ENCODE assay signal across 22 cellular contexts in the genomic region with DNA sequence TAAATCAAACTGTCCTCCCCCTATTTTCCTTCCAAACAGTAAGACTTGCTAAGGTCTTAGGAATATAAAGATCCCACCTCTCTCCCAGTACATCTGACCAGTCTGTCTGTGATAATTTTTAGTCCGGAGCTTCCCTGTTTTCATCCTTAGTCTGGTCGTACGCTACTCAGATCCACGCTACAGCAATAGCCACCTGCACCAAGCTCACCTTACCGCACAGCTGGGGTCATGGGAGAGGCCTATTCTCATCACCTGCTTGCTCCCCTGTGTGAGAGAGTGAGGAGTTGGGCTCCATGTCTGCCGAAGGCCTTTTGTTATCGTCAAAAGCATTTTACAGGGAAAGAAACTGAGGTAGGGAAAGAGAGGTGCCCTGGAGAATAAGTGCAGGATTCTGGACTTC. TPM values are rescaled to one million over a fixed set of nuclear protein-coding genes. Genes with fewer than 3 reads are reported as not detected.
"Had no signal": no experiment of that assay in that cellular context is flagged by ENCODE, and none has a peak within 500 bp of the region (broad histone marks: within the 10 kb centered on the region; RNA-seq: fewer than 3 reads in every experiment).

No MANE protein-coding gene starts in this region.

- H3K4me1 ChIP-seq: prostate gland had no signal

- H3K9me3 ChIP-seq: adrenal gland, esophagus muscularis mucosa, mucosa of descending colon, prostate gland had no signal

- ATAC-seq: activated naive CD4-positive, alpha-beta T cell treated with anti-CD3 and anti-CD28 coated beads, Interleukin-2, amount 50 U/mL, for 72 hours; mucosa of descending colon; right cardiac atrium had no signal

- H3K27ac ChIP-seq: adrenal gland, esophagus muscularis mucosa, hepatocyte, prostate gland, skin epidermis had no signal

- H3K27me3 ChIP-seq: adrenal gland, hepatocyte had no signal

- H3K4me3 ChIP-seq: adrenal gland, esophagus muscularis mucosa, hepatocyte, mucosa of descending colon, prostate gland, skin epidermis had no signal

- H3K36me3 ChIP-seq: adrenal gland, esophagus muscularis mucosa, prostate gland had no signal

- DNase-seq: activated CD4-positive, alpha-beta T cell treated with anti-CD3 and anti-CD28 coated beads, Interleukin-2, amount 10 ng/mL, durations not matched to agents 7 days and 5 days; activated gamma-delta T cell treated with Interleukin-2 at 50 U/mL for 16 hours; dermis blood vessel endothelial cell; effector memory CD4-positive, alpha-beta T cell; mucosa of descending colon; naive B cell; right cardiac atrium; stimulated activated CD4-positive, alpha-beta T cell treated with anti-CD3 and anti-CD28 coated beads, Interleukin-15, amount 100 ng/mL, for 24 hours; stimulated activated CD4-positive, alpha-beta T cell treated with anti-CD3 and anti-CD28 coated beads, Interleukin-2, amount 100 ng/mL, for 48 hours; T1000 had no signal

RNA-seq across cellular contexts. Expression of a gene that starts 16.7 kb away (rescaled TPM):
- total RNA-seq: activated CD4-positive, alpha-beta T cell treated with anti-CD3 and anti-CD28 coated beads, Interleukin-2, amount 10 ng/mL, durations not matched to agents 7 days and 5 days; activated T-helper 1 cell treated with anti-CD3 and anti-CD28 coated beads, Interleukin-12 subunit alpha, Interleukin-12 subunit beta, Interleukin-2, Interleukin-4 antibody, amounts not matched to agents 30 ng/mL and 10 ng/mL and 1 ng/mL, durations not matched to agents 14 hours and 24 hours and 36 hours; bronchial epithelial cell; T-helper 1 cell treated with Interleukin-12 subunit alpha and Interleukin-12 subunit beta and Interleukin-4 antibody, amounts not matched to agents 30 ng/mL and 1 ng/mL, for 36 hours had no signal

RNA-seq across cellular contexts. Expression of a gene that starts 35.2 kb away (rescaled TPM):
- total RNA-seq: astrocyte, bronchial epithelial cell, chondrocyte, osteocyte had no signal
